ENCODE assay signal across 8 cellular contexts in genomic region chr6:26286168-26286854, GRCh38.
DNase-seq lines count a peak whose midpoint lies in the region; ATAC-seq and TF ChIP-seq lines count a peak whose summit lies in the region.

No MANE protein-coding gene starts in this region.

- H3K14ac ChIP-seq in H9 (ENCODE audit: insufficient read depth, low read length): peak overlapping the region; percentile 97; the same call in 1 of the 2 replicates

- H3K27me3 ChIP-seq in A673 (replicated peaks; ENCODE audit: insufficient read depth, low read depth, low read length, poor library complexity) (no peaks in the 10 kb centered on the region), H9 (ENCODE audit: insufficient read depth, low read length) (no peaks in the 10 kb centered on the region), colonic mucosa (no peaks in the 10 kb centered on the region), right lobe of liver (no peaks in the 10 kb centered on the region)

- TF ChIP-seq CTCF in A673 (conservative IDR thresholded peaks at IDR 0.05; ENCODE audit: low read depth, low read length): no peak
- no peak for TF ChIP-seq CTCF in H9 (conservative IDR thresholded peaks at IDR 0.05)
- no peak for TF ChIP-seq CTCF in colonic mucosa (IDR thresholded peaks at IDR 0.05)
- no peak for TF ChIP-seq CTCF in right lobe of liver (IDR thresholded peaks at IDR 0.05)

- no peak overlapping the region for H4K91ac ChIP-seq in H9 (ENCODE audit: insufficient read length, low read depth, low read length)

- peak overlapping the region; percentile 53; the same call in 1 of the 2 replicates for H3K4ac ChIP-seq in H9 (ENCODE audit: low read depth, low read length)

- H3K36me3 ChIP-seq in A673 (ENCODE audit: insufficient read depth, low read length, poor library complexity, severe bottlenecking): no peaks in the 10 kb centered on the region
- H3K36me3 ChIP-seq in colonic mucosa: no peaks in the 10 kb centered on the region
- H3K36me3 ChIP-seq in right lobe of liver: no peaks in the 10 kb centered on the region

- ATAC-seq in right lobe of liver (peak; percentile 55 to 72 (median 68)), HG03521 (IDR thresholded peaks at IDR 0.05; ENCODE audit: unreplicated experiment) (no peak)

- no peaks in the 10 kb centered on the region for H3K79me1 ChIP-seq in H9 (ENCODE audit: insufficient read depth, low read depth, low read length, poor library complexity, severe bottlenecking)

- peak overlapping the region; percentile 55 for H2BK5ac ChIP-seq in H9 (ENCODE audit: insufficient read length, low read length)

- no peaks in the 10 kb centered on the region for H3K79me2 ChIP-seq in H9 (ENCODE audit: insufficient read depth, low read length)

- peak overlapping the region; percentile 99 for H2BK120ac ChIP-seq in H9 (ENCODE audit: low read depth, low read length, poor library complexity, severe bottlenecking)

- H4K8ac ChIP-seq in H9 (replicated peaks; ENCODE audit: insufficient read length, low read depth, low read length): no peak overlapping the region

- WGBS in H9 (ENCODE audit: extremely low coverage, insufficient read length, low lambda C conversion rate): no CpG with 5 or more reads among the region's 18 CpGs
- 4% methylated on average over 18 of the region's 18 CpGs for WGBS in right lobe of liver (ENCODE audit: insufficient coverage, low coverage, low lambda C conversion rate, missing lambda C conversion rate)

- H3K9me3 ChIP-seq in A673 (ENCODE audit: low read depth, low read length, poor library complexity, severe bottlenecking) (peaks cover 8% of the 10 kb centered on the region), H9 (ENCODE audit: control insufficient read depth, low read depth, low read length) (no peaks in the 10 kb centered on the region), colonic mucosa (no peaks in the 10 kb centered on the region), right lobe of liver (no peaks in the 10 kb centered on the region)

- no peak overlapping the region for H2BK12ac ChIP-seq in H9 (ENCODE audit: insufficient read length, low read depth, low read length)

- no peak overlapping the region for H2AFZ ChIP-seq in H9 (ENCODE audit: low read length)

- no TSS peak for BruUV-seq in A673 (replicated peaks; lab: Mats Ljungman, UMichigan)

- H3K27ac Mint-ChIP-seq in H9: peak overlapping the region; percentile 98 to 100 (median 99)

- intact Hi-C loops in A673 (cut with micrococcal nuclease; ENCODE audit: unreplicated experiment): loop anchor here (10.0 kb wide), 1 partner anchor 112 kb away; no protein-coding TSS in a partner anchor
- intact Hi-C loops in colonic mucosa (cut with DNase I): no loop called here
- intact Hi-C loops in right lobe of liver (cut with DNase I): loop anchor here in 1 of 2 donors (10.0 kb wide), 1 partner anchor 62 kb away; a partner anchor contains a TSS

- no peak overlapping the region for H2AK5ac ChIP-seq in H9 (ENCODE audit: insufficient read length, low read length)

- CTCF ChIA-PET in A673 (lab: Charles Lee): interaction anchor here (0.6 kb wide), 1 partner anchor 290 kb away, joined by 3 read pairs; no protein-coding TSS in a partner anchor

- no peak overlapping the region for H2BK15ac ChIP-seq in H9 (ENCODE audit: low read depth, low read length)

- H3K4me1 ChIP-seq in A673 (ENCODE audit: insufficient read depth, low read length, poor library complexity, severe bottlenecking) (peaks cover 3% of the 10 kb centered on the region), H9 (ENCODE audit: insufficient read depth, low read length) (no peaks in the 10 kb centered on the region), colonic mucosa (no peaks in the 10 kb centered on the region), right lobe of liver (no peaks in the 10 kb centered on the region)

- peaks cover 6 to 9% (median 6%) of the 10 kb centered on the region in 3 experiments; a peak in 6 of 7 replicates for H3K36me3 Mint-ChIP-seq in H9 (ENCODE audit: insufficient read depth in 1 of 3, low read depth in 3 of 3)

- peaks cover 4 to 11% of the 10 kb centered on the region in 2 experiments; a peak in 4 of 5 replicates for H3K9me3 Mint-ChIP-seq in H9

- peak overlapping the region; percentile 46 for H4K5ac ChIP-seq in H9 (ENCODE audit: insufficient read length, low read depth, low read length)

- H3K23me2 ChIP-seq in H9 (ENCODE audit: insufficient read length, low read depth, low read length, poor library complexity, severe bottlenecking): peaks cover 3% of the 10 kb centered on the region

- TF ChIP-seq POLR2A in right lobe of liver (IDR thresholded peaks at IDR 0.05): no peak

- peak overlapping the region; percentile 57 for H3K4me3 ChIP-seq in A673 (ENCODE audit: low read depth, low read length, poor library complexity, severe bottlenecking)
- peak overlapping the region; percentile 37 for H3K4me3 ChIP-seq in colonic mucosa
- H3K4me3 ChIP-seq in right lobe of liver: peak overlapping the region; percentile 41 to 64 (median 61)

- peak overlapping the region; percentile 95 for H3K18ac ChIP-seq in H9 (ENCODE audit: insufficient read length, low read depth, low read length)

- peak overlapping the region; percentile 88 for H3K56ac ChIP-seq in H9 (ENCODE audit: insufficient read length, low read depth, low read length)

- H2BK20ac ChIP-seq in H9 (ENCODE audit: low read depth, low read length, poor library complexity, severe bottlenecking): no peak overlapping the region

- H3K27ac ChIP-seq in A673 (ENCODE audit: low read depth, low read length, poor library complexity, severe bottlenecking) (peak overlapping the region; percentile 92), H9 (ENCODE audit: insufficient read length, low read depth, low read length) (peak overlapping the region; percentile 81), colonic mucosa (peak overlapping the region; percentile 94), right lobe of liver (peak overlapping the region; percentile 67 to 87 (median 74))

- H3K27me3 Mint-ChIP-seq in H9 (ENCODE audit: low read depth): peaks cover 5% of the 10 kb centered on the region

- DNase-seq in A673 (ENCODE audit: low spot score) (peak; percentile 78), H9 (peak; percentile 56), NCI-H446 treated with DMSO at 0.1 percent for 48 hours (lab: John Stamatoyannopoulos, UW) (peak; percentile 68), colonic mucosa (peak; percentile 79), right lobe of liver (peak; percentile 49 to 70 (median 62))
- peak; percentile 77 for DNase-seq in activated CD4-positive, alpha-beta T cell treated with anti-CD3 and anti-CD28 coated beads for 48 hours
- peak; percentile 61 to 69 for DNase-seq in stimulated activated CD4-positive, alpha-beta T cell treated with anti-CD3 and anti-CD28 coated beads, Interleukin-4, amount 100 ng/mL, for 4 hours

- H3K9ac ChIP-seq in H9 (ENCODE audit: extremely low read depth, insufficient read length, low read length) (peak overlapping the region; percentile 97), colonic mucosa (ENCODE audit: low read depth in 2 of 2, low read length in 2 of 2) (peak overlapping the region; percentile 66 to 98)

- POLR2A ChIA-PET in A673 (lab: Charles Lee; ENCODE audit: low non-redundant PET): interaction anchor here (0.6 kb wide), 2 partner anchors 36 to 270 kb away, joined by 3 to 5 read pairs; a partner anchor contains a TSS

- H3K23ac ChIP-seq in H9 (ENCODE audit: insufficient read length, low read depth, low read length): no peak overlapping the region

- H3K4me1 Mint-ChIP-seq in H9: peaks cover 0 to 9% of the 10 kb centered on the region in 2 experiments; a peak in 3 of 4 replicates

- H3K4me3 Mint-ChIP-seq in H9: peak overlapping the region; percentile 86 to 92

- H4K20me1 ChIP-seq in H9 (ENCODE audit: control insufficient read depth, insufficient read depth, insufficient read length): no peaks in the 10 kb centered on the region

- H3T11ph ChIP-seq in H9 (ENCODE audit: low read length): peak overlapping the region; percentile 82

- H3K4me2 ChIP-seq in H9 (ENCODE audit: insufficient read depth, insufficient read length, low read length): peak overlapping the region; percentile 84
